8 cellular contexts compared by ENCODE assay signal in the genomic region with DNA sequence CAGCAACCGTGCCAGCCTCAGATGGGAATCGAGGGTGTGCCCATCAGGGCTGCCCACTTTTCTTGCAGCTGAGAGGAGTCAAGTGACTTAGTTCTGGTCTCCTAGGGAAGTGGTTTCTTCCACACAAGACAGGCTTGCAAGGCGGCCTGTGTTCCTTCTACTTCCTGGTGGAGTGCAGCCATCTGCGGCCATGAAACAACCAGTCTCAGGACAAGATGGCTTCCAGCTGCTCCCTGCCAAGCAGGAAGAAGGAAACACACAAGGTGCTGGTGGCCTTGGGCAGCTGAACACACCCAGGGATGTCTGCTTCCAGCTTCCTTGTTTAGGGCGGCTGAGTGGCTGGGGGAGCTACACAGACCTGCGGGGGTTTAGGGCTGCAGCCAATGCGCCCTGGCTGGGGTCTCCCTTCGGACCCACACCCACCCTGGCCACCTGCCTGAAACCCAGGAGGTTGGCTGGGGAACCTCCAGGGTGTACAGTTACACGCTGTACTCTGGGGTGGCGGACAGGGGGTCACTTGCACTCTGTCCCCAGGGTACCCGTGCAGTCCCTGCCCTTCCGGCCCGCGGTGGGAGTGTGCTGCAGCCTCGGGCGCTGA. TPM values are rescaled to one million over a fixed set of nuclear protein-coding genes. Genes with fewer than 3 reads are reported as not detected.
DNase-seq lines count a peak whose midpoint lies in the region; ATAC-seq and TF ChIP-seq lines count a peak whose summit lies in the region.

No MANE protein-coding gene starts in this region.

- RAD21 ChIA-PET in HCT116 (lab: Charles Lee; ENCODE audit: low non-redundant PET in 1 of 2, low total read pairs in 2 of 2, uncharacterized antibody in 2 of 2, unreplicated experiment in 2 of 2) = no interaction called here

- BruUV-seq in HCT116 (replicated peaks; lab: Mats Ljungman, UMichigan) = no TSS peak

- H3K4me3 ChIP-seq in GM06990 (replicated peaks; ENCODE audit: low read depth, low read length) = peak overlapping the region; percentile 78
- H3K4me3 ChIP-seq in HCT116 (replicated peaks in 1 of 2; ENCODE audit: low read depth in 1 of 2, low read length in 2 of 2) = peak overlapping the region in 1 of 2 experiments; percentile 67; a peak in 2 of 4 replicates
- H3K4me3 ChIP-seq in epithelial cell of proximal tubule (ENCODE audit: low read depth, low read length) = peak overlapping the region; percentile 85
- H3K4me3 ChIP-seq in neural cell (ENCODE audit: low read length) = peak overlapping the region; percentile 75

- H3K9me3 ChIP-seq in HCT116 (ENCODE audit: control insufficient read depth in 1 of 2, insufficient read depth in 1 of 2, low read depth in 1 of 2, low read length in 2 of 2) (no peaks in the 10 kb centered on the region), neural cell (ENCODE audit: low read length) (no peaks in the 10 kb centered on the region)

- H3K9me2 ChIP-seq in HCT116 (ENCODE audit: insufficient read depth) (no peaks in the 10 kb centered on the region), neural cell (ENCODE audit: insufficient read depth, low read length) (no peaks in the 10 kb centered on the region)

- TF ChIP-seq POLR2A in HCT116 (IDR thresholded peaks at IDR 0.05; ENCODE audit: borderline replicate concordance, extremely low read depth, insufficient read depth, insufficient read length) = no peak

- H3K9ac ChIP-seq in HCT116 (ENCODE audit: low read length) = 0 out of 2 replicates have a peak overlapping the region, but pooled peaks have one; percentile 58
- H3K9ac ChIP-seq in neural cell (ENCODE audit: low read length) = peak overlapping the region; percentile 73

- H3K4me2 ChIP-seq in HCT116 (ENCODE audit: low read length) = peak overlapping the region; percentile 89
- no peak overlapping the region for H3K4me2 ChIP-seq in neural cell (ENCODE audit: low read length)

- ATAC-seq in HCT116 = no peak

- H3K79me2 ChIP-seq in HCT116 (ENCODE audit: insufficient read depth, low read length) (no peaks in the 10 kb centered on the region), neural cell (replicated peaks; ENCODE audit: insufficient read depth, low read length) (no peaks in the 10 kb centered on the region)

- H3F3A ChIP-seq in neural cell (ENCODE audit: insufficient read depth, low read length, poor library complexity, severe bottlenecking) = no peaks in the 10 kb centered on the region

- intact Hi-C loops in HCT116 (cut with micrococcal nuclease) = loop anchor here (1.0 kb wide), 1 partner anchor 34 kb away; a partner anchor contains a TSS

- no peak for TF ChIP-seq CTCF in GM06990 (IDR thresholded peaks at IDR 0.05; ENCODE audit: insufficient read depth, low read length, poor library complexity, severe bottlenecking)
- no peak for TF ChIP-seq CTCF in HCT116 (IDR thresholded peaks at IDR 0.05 in 2 of 3, conservative IDR thresholded peaks at IDR 0.05 in 1 of 3; ENCODE audit: borderline replicate concordance in 1 of 3, insufficient read depth in 1 of 3, low read depth in 2 of 3, low read length in 2 of 3)
- TF ChIP-seq CTCF in epithelial cell of proximal tubule (conservative IDR thresholded peaks at IDR 0.05; ENCODE audit: low read depth, low read length) = no peak
- TF ChIP-seq CTCF in neural cell (IDR thresholded peaks at IDR 0.05; ENCODE audit: poor library complexity, severe bottlenecking) = no peak

- CTCF ChIA-PET in HCT116 (lab: Charles Lee) = no interaction called here

- POLR2A ChIA-PET in HCT116 (lab: Charles Lee) = no interaction called here

- DNase-seq in GM06990 (ENCODE audit: extremely low read depth, insufficient read length) = no peak
- DNase-seq in HCT116 (ENCODE audit: low read depth, low spot score) = no peak
- peak; percentile 13 for DNase-seq in RPMI7951 (ENCODE audit: low read depth)
- no peak for DNase-seq in epithelial cell of proximal tubule (ENCODE audit: low read depth)
- DNase-seq in NCI-H1694 (lab: John Stamatoyannopoulos, UW) = no peak
- no peak for DNase-seq in NCI-H1105 treated with DMSO at 0.1 percent for 48 hours (lab: John Stamatoyannopoulos, UW)
- no peak for DNase-seq in NCI-H128 (lab: John Stamatoyannopoulos, UW; ENCODE audit: unreplicated experiment)

- H3K36me3 ChIP-seq in GM06990 (ENCODE audit: control insufficient read depth, insufficient read depth, low read length) = no peaks in the 10 kb centered on the region
- no peaks in the 10 kb centered on the region for H3K36me3 ChIP-seq in HCT116 (ENCODE audit: control insufficient read depth in 1 of 2, insufficient read depth in 2 of 2, low read length in 2 of 2)
- H3K36me3 ChIP-seq in neural cell (ENCODE audit: insufficient read depth, low read length) = no peaks in the 10 kb centered on the region

- H4K20me1 ChIP-seq in HCT116 (ENCODE audit: insufficient read depth) (no peaks in the 10 kb centered on the region), neural cell (ENCODE audit: insufficient read depth) (no peaks in the 10 kb centered on the region)

- H2AFZ ChIP-seq in HCT116 (ENCODE audit: low read depth, low read length, poor library complexity, severe bottlenecking) (no peak overlapping the region), neural cell (ENCODE audit: low read depth, low read length) (no peak overlapping the region)

- no peaks in the 10 kb centered on the region for H3K27me3 ChIP-seq in GM06990 (replicated peaks; ENCODE audit: control insufficient read depth, insufficient read depth, low read length)
- H3K27me3 ChIP-seq in HCT116 (ENCODE audit: insufficient read depth, low read length) = no peaks in the 10 kb centered on the region
- H3K27me3 ChIP-seq in neural cell (ENCODE audit: insufficient read depth, low read depth, low read length) = no peaks in the 10 kb centered on the region

- peaks cover 14 to 27% of the 10 kb centered on the region in 2 experiments for H3K4me1 ChIP-seq in HCT116 (ENCODE audit: control insufficient read depth in 1 of 2, insufficient read depth in 2 of 2, low read length in 2 of 2)

- TF ChIP-seq RAD21 in HCT116 (IDR thresholded peaks at IDR 0.05; ENCODE audit: low read depth) = no peak
- no peak for TF ChIP-seq RAD21 in neural cell (conservative IDR thresholded peaks at IDR 0.05)

- no peak overlapping the region for H3K27ac ChIP-seq in HCT116 (ENCODE audit: low read depth, low read length)
- peak overlapping the region; percentile 47 for H3K27ac ChIP-seq in neural cell (ENCODE audit: low read length)

- TF ChIP-seq EP300 in neural cell (conservative IDR thresholded peaks at IDR 0.05; ENCODE audit: poor library complexity, severe bottlenecking) = no peak

TF ChIP-seq in HCT116, 20 proteins besides CTCF, POLR2A, EP300 and RAD21 (continues in another document):
- TF ChIP-seq ZFX (IDR thresholded peaks at IDR 0.05) (no peak), EZH2phosphoT487 (IDR thresholded peaks at IDR 0.05; ENCODE audit: borderline replicate concordance) (no peak), EZH2 (IDR thresholded peaks at IDR 0.05) (no peak), CEBPB (IDR thresholded peaks at IDR 0.05; ENCODE audit: low read depth) (no peak), SRF (IDR thresholded peaks at IDR 0.05; ENCODE audit: low read depth) (no peak), CBX3 (IDR thresholded peaks at IDR 0.05; ENCODE audit: low read depth) (no peak), FOSL1 (IDR thresholded peaks at IDR 0.05; ENCODE audit: low read depth) (no peak), EGR1 (IDR thresholded peaks at IDR 0.05; ENCODE audit: low read depth) (no peak), SIN3A (IDR thresholded peaks at IDR 0.05; ENCODE audit: low read depth) (no peak), ELF1 (IDR thresholded peaks at IDR 0.05; ENCODE audit: borderline replicate concordance, low read depth) (no peak)
- TF ChIP-seq, protein P1, sequence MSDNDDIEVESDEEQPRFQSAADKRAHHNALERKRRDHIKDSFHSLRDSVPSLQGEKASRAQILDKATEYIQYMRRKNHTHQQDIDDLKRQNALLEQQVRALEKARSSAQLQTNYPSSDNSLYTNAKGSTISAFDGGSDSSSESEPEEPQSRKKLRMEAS (IDR thresholded peaks at IDR 0.05) = no peak
- TF ChIP-seq, protein P2, sequence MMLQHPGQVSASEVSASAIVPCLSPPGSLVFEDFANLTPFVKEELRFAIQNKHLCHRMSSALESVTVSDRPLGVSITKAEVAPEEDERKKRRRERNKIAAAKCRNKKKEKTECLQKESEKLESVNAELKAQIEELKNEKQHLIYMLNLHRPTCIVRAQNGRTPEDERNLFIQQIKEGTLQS (IDR thresholded peaks at IDR 0.05) = no peak

TF ChIP-seq in neural cell, 6 proteins besides CTCF, POLR2A, EP300 and RAD21:
- TF ChIP-seq SMC3 (conservative IDR thresholded peaks at IDR 0.05; ENCODE audit: poor library complexity) (no peak), EZH2 (IDR thresholded peaks at IDR 0.05; ENCODE audit: borderline replicate concordance, insufficient read depth, low read length, poor library complexity, severe bottlenecking) (no peak), POLR2AphosphoS5 (IDR thresholded peaks at IDR 0.05) (no peak), MXI1 (conservative IDR thresholded peaks at IDR 0.05; ENCODE audit: poor library complexity, severe bottlenecking) (no peak), TAF1 (IDR thresholded peaks at IDR 0.05; ENCODE audit: low read depth) (no peak)

RNA-seq across cellular contexts. Expression of a gene that starts 34.7 kb away (rescaled TPM):
- total RNA-seq in HCT116 (2021; ENCODE audit: unreplicated experiment) = 52.4 TPM
- polyA plus RNA-seq in HCT116 (2012) = 27.1 and 27.9 TPM in 2 replicates
- total RNA-seq in RPMI7951 (2014; rRNA removed; shearing (Covaris generic)) = 26.0 and 28.4 TPM in 2 replicates
- total RNA-seq in epithelial cell of proximal tubule = 18.7 and 23.8 TPM in 2 replicates
- 4.2 and 13.3 TPM in 2 replicates for polyA plus RNA-seq in neural cell
- polyA minus RNA-seq in neural cell = 8.5 and 10.8 TPM in 2 replicates

RNA-seq across cellular contexts. Expression of a gene that starts 47.9 kb away (rescaled TPM):
- total RNA-seq in HCT116 (2021; ENCODE audit: unreplicated experiment) (121 TPM), epithelial cell of proximal tubule (134 and 219 TPM in 2 replicates)
- 136 and 146 TPM in 2 replicates for polyA plus RNA-seq in HCT116 (2012)
- 103 and 118 TPM in 2 replicates for total RNA-seq in RPMI7951 (2014; rRNA removed; shearing (Covaris generic))
- polyA plus RNA-seq in neural cell = 78.0 and 81.4 TPM in 2 replicates
- 49.2 and 51.6 TPM in 2 replicates for polyA minus RNA-seq in neural cell
